In the genomic region with DNA sequence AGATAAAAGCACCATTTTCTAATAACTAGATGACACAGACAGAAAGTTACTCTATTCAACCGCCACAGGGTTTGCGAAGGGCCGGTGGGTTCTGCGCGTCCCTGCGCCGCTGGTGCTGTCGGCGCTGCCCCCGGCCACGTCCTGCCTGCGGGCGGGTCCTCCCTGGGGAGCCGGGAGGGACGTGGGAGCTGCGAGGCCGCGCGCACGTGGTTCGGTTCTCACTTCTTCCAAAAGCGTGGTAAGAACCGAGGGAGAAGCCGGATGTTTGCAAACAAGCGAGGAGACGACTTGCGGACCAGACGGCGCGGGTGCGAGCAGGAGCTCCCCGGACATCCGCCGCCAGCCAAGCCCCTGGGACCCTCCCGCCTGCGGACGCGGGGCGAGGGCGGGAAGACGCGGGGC, we compare ENCODE assay signal across 8 cellular contexts. TPM values are rescaled to one million over a fixed set of nuclear protein-coding genes. Genes with fewer than 3 reads are reported as not detected.
DNase-seq lines count a peak whose midpoint lies in the region; ATAC-seq and TF ChIP-seq lines count a peak whose summit lies in the region.

No MANE protein-coding gene starts in this region.

- DNase-seq in RWPE2 (ENCODE audit: low spot score): no peak
- DNase-seq in fibroblast of the aortic adventitia (ENCODE audit: low read depth): no peak
- no peak for DNase-seq in gastrocnemius medialis
- DNase-seq in dedifferentiated amniotic fluid mesenchymal stem cell (ENCODE audit: extremely low spot score): no peak
- no peak for DNase-seq in NCI-H510A treated with DMSO at 0.1 percent for 48 hours (lab: John Stamatoyannopoulos, UW)

- H3K27ac ChIP-seq in RWPE2 (ENCODE audit: poor library complexity, severe bottlenecking): no peak overlapping the region
- peak overlapping the region in 3 of 4 donors; percentile 25 to 49 (median 37) for H3K27ac ChIP-seq in gastrocnemius medialis

- ATAC-seq in GM18867 (IDR thresholded peaks at IDR 0.05; ENCODE audit: unreplicated experiment) (peak; percentile 16), RWPE2 (ENCODE audit: low read depth) (peak; percentile 13; the same call in 2 of the 3 replicates), gastrocnemius medialis (no peak), GM19463 (IDR thresholded peaks at IDR 0.05; ENCODE audit: unreplicated experiment) (no peak), HG03571 (IDR thresholded peaks at IDR 0.05; ENCODE audit: unreplicated experiment) (no peak)

- TF ChIP-seq CTCF in RWPE2 (IDR thresholded peaks at IDR 0.05; ENCODE audit: poor library complexity, severe bottlenecking): no peak
- no peak for TF ChIP-seq CTCF in fibroblast of the aortic adventitia (IDR thresholded peaks at IDR 0.05; ENCODE audit: insufficient read depth, low read length)
- TF ChIP-seq CTCF in gastrocnemius medialis (IDR thresholded peaks at IDR 0.05 in 4 of 5, conservative IDR thresholded peaks at IDR 0.05 in 1 of 5): no peak

- TF ChIP-seq POLR2A in gastrocnemius medialis (IDR thresholded peaks at IDR 0.05): no peak

- intact Hi-C loops in gastrocnemius medialis (cut with DNase I; ENCODE audit: low total_unique reads): loop anchor here (10.0 kb wide), 1 partner anchor 188 kb away; a partner anchor contains a TSS

- H3K4me1 ChIP-seq in RWPE2 (ENCODE audit: insufficient read depth, poor library complexity, severe bottlenecking): no peaks in the 10 kb centered on the region
- peaks cover 0 to 3% of the 10 kb centered on the region in 2 donors for H3K4me1 ChIP-seq in gastrocnemius medialis

- H3K4me3 ChIP-seq in RWPE2 (ENCODE audit: severe bottlenecking): peak overlapping the region; percentile 51
- H3K4me3 ChIP-seq in fibroblast of the aortic adventitia (ENCODE audit: low read depth, low read length): peak overlapping the region; percentile 25
- H3K4me3 ChIP-seq in gastrocnemius medialis: peak overlapping the region in 3 of 4 donors; percentile 35 to 52 (median 43)

- no peaks in the 10 kb centered on the region for H3K36me3 ChIP-seq in RWPE2 (ENCODE audit: low read depth)
- H3K36me3 ChIP-seq in gastrocnemius medialis: no peaks in the 10 kb centered on the region

- H3K27me3 ChIP-seq in RWPE2 (ENCODE audit: insufficient read depth, poor library complexity, severe bottlenecking) (peaks cover 76% of the 10 kb centered on the region), gastrocnemius medialis (peaks cover 55 to 72% (median 64%) of the 10 kb centered on the region in 3 donors)

- in situ Hi-C loops in gastrocnemius medialis (cut with MboI; ENCODE audit: low sequenced_read_pairs in 4 of 4): no loop called here

- H3K9me3 ChIP-seq in RWPE2 (ENCODE audit: severe bottlenecking) (no peaks in the 10 kb centered on the region), gastrocnemius medialis (no peaks in the 10 kb centered on the region)

RNA-seq across cellular contexts. Expression of a gene that starts 12.5 kb away (rescaled TPM):
- total RNA-seq in fibroblast of the aortic adventitia (ENCODE audit: low replicate concordance) (not detected in 2 replicates), gastrocnemius medialis (10 to 100 TPM; 14.5 to 28.6 (median 20.1) TPM)

Comparison
In these comparisons a context has a peak if more than half of its experiments do, and no peak if none do; other contexts are left out.
1. ATAC-seq: peak in GM18867 (single experiment) and RWPE2 (single experiment); none in gastrocnemius medialis (0 of 2), GM19463 (single experiment) and HG03571 (single experiment).
2. RNA of a gene that starts 12.5 kb away (total RNA-seq): 14.5 to 28.6 TPM in gastrocnemius medialis; not detected in fibroblast of the aortic adventitia; every median in the first group is over 10 times any median in the second.
3. Peak in every context shown above with its lines, with median percentiles within 50 percentile points of each other: H3K4me3 ChIP-seq.